ENCODE assay signal across 8 cellular contexts in genomic region chr20:4519530-4519929, GRCh38.
DNase-seq lines count a peak whose midpoint lies in the region; ATAC-seq and TF ChIP-seq lines count a peak whose summit lies in the region.

No MANE protein-coding gene starts in this region.

- no peak overlapping the region for H3K4me3 Mint-ChIP-seq in activated naive CD4-positive, alpha-beta T cell treated with anti-CD3 and anti-CD28 coated beads, Interleukin-2, amount 10 ng/mL, durations not matched to agents 7 days and 5 days
- H3K4me3 Mint-ChIP-seq in naive thymus-derived CD8-positive, alpha-beta T cell, result no peak overlapping the region

- POLR2A ChIA-PET in OCI-LY7 (lab: Charles Lee), result no interaction called here
- POLR2A ChIA-PET in naive thymus-derived CD8-positive, alpha-beta T cell (lab: Charles Lee), result no interaction called here

- H3K79me2 ChIP-seq in OCI-LY7 (ENCODE audit: insufficient read depth, low read depth, low read length), result no peaks in the 10 kb centered on the region
- H3K79me2 ChIP-seq in fibroblast of lung (ENCODE audit: control insufficient read depth, insufficient read depth, low read length), result no peaks in the 10 kb centered on the region

- ATAC-seq in thoracic aorta (ENCODE audit: insufficient number of reproducible peaks, low FRiP score, low read depth), result no peak
- no peak for ATAC-seq in naive thymus-derived CD8-positive, alpha-beta T cell

- H2AFZ ChIP-seq in OCI-LY7 (ENCODE audit: low read length), result no peak overlapping the region
- no peak overlapping the region for H2AFZ ChIP-seq in fibroblast of lung (ENCODE audit: low read length)

- H3K27me3 ChIP-seq in fibroblast of lung (ENCODE audit: control insufficient read depth, insufficient read depth, low read length), result no peaks in the 10 kb centered on the region
- no peaks in the 10 kb centered on the region for H3K27me3 ChIP-seq in thoracic aorta (replicated peaks; ENCODE audit: insufficient read depth)
- peaks cover 0 to 26% (median 0%) of the 10 kb centered on the region in 7 donors for H3K27me3 ChIP-seq in spleen (replicated peaks in 1 of 7)

- H3K4me3 ChIP-seq in OCI-LY7 (ENCODE audit: low read depth, low read length, poor library complexity, severe bottlenecking) (no peak overlapping the region), fibroblast of lung (replicated peaks in 1 of 4; ENCODE audit: control extremely low read depth in 1 of 4, insufficient read depth in 1 of 4, low read depth in 3 of 4, low read length in 4 of 4) (no peak overlapping the region), thoracic aorta (no peak overlapping the region), spleen (no peak overlapping the region)

- no peaks in the 10 kb centered on the region for H3K36me3 ChIP-seq in OCI-LY7 (ENCODE audit: insufficient read depth, low read length)
- H3K36me3 ChIP-seq in fibroblast of lung (ENCODE audit: control insufficient read depth, insufficient read depth, low read length), result no peaks in the 10 kb centered on the region
- no peaks in the 10 kb centered on the region for H3K36me3 ChIP-seq in thoracic aorta
- H3K36me3 ChIP-seq in spleen, result no peaks in the 10 kb centered on the region

- no peak overlapping the region for H3K27ac ChIP-seq in OCI-LY7 (ENCODE audit: low read depth, low read length, poor library complexity, severe bottlenecking)
- no peak overlapping the region for H3K27ac ChIP-seq in fibroblast of lung (ENCODE audit: insufficient read depth, low read length)
- no peak overlapping the region for H3K27ac ChIP-seq in thoracic aorta
- H3K27ac ChIP-seq in spleen, result no peak overlapping the region

- 16 to 28% (median 21%) methylated on average over 1 to 2 of the region's 2 CpGs for WGBS in spleen, 5 donors

- CTCF ChIA-PET in activated naive CD4-positive, alpha-beta T cell treated with anti-CD3 and anti-CD28 coated beads, Interleukin-2, amount 10 ng/mL, durations not matched to agents 7 days and 5 days (lab: Charles Lee), result interaction anchor here (1.4 kb wide), 1 partner anchor 49 kb away, joined by 3 read pairs; no protein-coding TSS in a partner anchor
- CTCF ChIA-PET in OCI-LY7 (lab: Charles Lee; ENCODE audit: unreplicated experiment), result no interaction called here

- no peak overlapping the region for H3K4me2 ChIP-seq in OCI-LY7 (ENCODE audit: low read length)
- no peak overlapping the region for H3K4me2 ChIP-seq in fibroblast of lung (ENCODE audit: extremely low read depth, insufficient read depth, low read length)

- intact Hi-C loops in OCI-LY7 (cut with micrococcal nuclease; ENCODE audit: unreplicated experiment), result no loop called here
- intact Hi-C loops in spleen (cut with DNase I; ENCODE audit: low total_unique reads), result no loop called here

- H3K9ac ChIP-seq in fibroblast of lung (ENCODE audit: insufficient read depth, low read length), result no peak overlapping the region

- no TSS peak for BruUV-seq in OCI-LY7 (replicated peaks; lab: Mats Ljungman, UMichigan)

- no peaks in the 10 kb centered on the region for H3K9me2 ChIP-seq in OCI-LY7 (ENCODE audit: insufficient read depth, low read length)

- H3K9me3 Mint-ChIP-seq in activated naive CD4-positive, alpha-beta T cell treated with anti-CD3 and anti-CD28 coated beads, Interleukin-2, amount 10 ng/mL, durations not matched to agents 7 days and 5 days, result no peaks in the 10 kb centered on the region
- H3K9me3 Mint-ChIP-seq in naive thymus-derived CD8-positive, alpha-beta T cell, result peaks cover 0 to 5% (median 0%) of the 10 kb centered on the region in 9 donors

- no peaks in the 10 kb centered on the region for H3K36me3 Mint-ChIP-seq in activated naive CD4-positive, alpha-beta T cell treated with anti-CD3 and anti-CD28 coated beads, Interleukin-2, amount 10 ng/mL, durations not matched to agents 7 days and 5 days
- H3K36me3 Mint-ChIP-seq in naive thymus-derived CD8-positive, alpha-beta T cell, result peaks cover 0 to 4% (median 0%) of the 10 kb centered on the region in 3 donors

- H3K27ac Mint-ChIP-seq in activated naive CD4-positive, alpha-beta T cell treated with anti-CD3 and anti-CD28 coated beads, Interleukin-2, amount 10 ng/mL, durations not matched to agents 7 days and 5 days, result peak overlapping the region; percentile 46
- H3K27ac Mint-ChIP-seq in naive thymus-derived CD8-positive, alpha-beta T cell, result no peak overlapping the region

- H3K4me1 ChIP-seq in OCI-LY7 (ENCODE audit: insufficient read depth, low read length, poor library complexity, severe bottlenecking), result no peaks in the 10 kb centered on the region
- no peaks in the 10 kb centered on the region for H3K4me1 ChIP-seq in fibroblast of lung (ENCODE audit: control insufficient read depth, extremely low read depth, insufficient read depth, low read length)
- H3K4me1 ChIP-seq in thoracic aorta (ENCODE audit: control insufficient read depth in 1 of 2, low read depth in 2 of 2), result peaks cover 0 to 14% of the 10 kb centered on the region in 2 donors
- H3K4me1 ChIP-seq in spleen, result no peaks in the 10 kb centered on the region

- H3K4me1 Mint-ChIP-seq in activated naive CD4-positive, alpha-beta T cell treated with anti-CD3 and anti-CD28 coated beads, Interleukin-2, amount 10 ng/mL, durations not matched to agents 7 days and 5 days, result no peaks in the 10 kb centered on the region
- no peaks in the 10 kb centered on the region for H3K4me1 Mint-ChIP-seq in naive thymus-derived CD8-positive, alpha-beta T cell

- TF ChIP-seq CTCF in OCI-LY7 (conservative IDR thresholded peaks at IDR 0.05; ENCODE audit: low read length) (peak; percentile 63), fibroblast of lung (conservative IDR thresholded peaks at IDR 0.05 in 1 of 2, IDR thresholded peaks at IDR 0.05 in 1 of 2; ENCODE audit: low read depth in 1 of 2, low read length in 2 of 2) (peak; percentile 40 to 41), thoracic aorta (IDR thresholded peaks at IDR 0.05) (peak; percentile 42), spleen (IDR thresholded peaks at IDR 0.05 in 8 of 11, conservative IDR thresholded peaks at IDR 0.05 in 3 of 11) (peak in 5 of 11 experiments; percentile 11 to 46 (median 35))

- H4K20me1 ChIP-seq in OCI-LY7 (ENCODE audit: insufficient read depth, low read length) (no peaks in the 10 kb centered on the region), fibroblast of lung (ENCODE audit: control insufficient read depth, extremely low read depth, insufficient read depth, low read length) (no peaks in the 10 kb centered on the region)

- H3K27me3 Mint-ChIP-seq in activated naive CD4-positive, alpha-beta T cell treated with anti-CD3 and anti-CD28 coated beads, Interleukin-2, amount 10 ng/mL, durations not matched to agents 7 days and 5 days, result peaks cover 5% of the 10 kb centered on the region
- peaks cover 11 to 44% (median 23%) of the 10 kb centered on the region in 5 donors for H3K27me3 Mint-ChIP-seq in naive thymus-derived CD8-positive, alpha-beta T cell

- no peak for TF ChIP-seq POLR2A in spleen (IDR thresholded peaks at IDR 0.05)

- DNase-seq in activated naive CD4-positive, alpha-beta T cell treated with anti-CD3 and anti-CD28 coated beads, Interleukin-2, amount 10 ng/mL, durations not matched to agents 7 days and 5 days, result peak; percentile 46
- no peak for DNase-seq in activated naive CD4-positive, alpha-beta T cell treated with Interleukin-2 at 50 U/mL for 16 hours
- DNase-seq in OCI-LY7 (ENCODE audit: low spot score) (no peak), fibroblast of lung (ENCODE audit: low read depth in 2 of 2) (no peak), thoracic aorta (ENCODE audit: low spot score) (no peak), T-helper 9 cell (no peak), spleen (no peak)
- DNase-seq in naive thymus-derived CD8-positive, alpha-beta T cell, result no peak

- H3K9me3 ChIP-seq in OCI-LY7 (ENCODE audit: low read length) (no peaks in the 10 kb centered on the region), fibroblast of lung (ENCODE audit: control insufficient read depth, insufficient read depth, low read depth, low read length) (no peaks in the 10 kb centered on the region), thoracic aorta (no peaks in the 10 kb centered on the region), spleen (no peaks in the 10 kb centered on the region)
